Comparison of ENCODE assay signal across 8 cellular contexts in the genomic region with DNA sequence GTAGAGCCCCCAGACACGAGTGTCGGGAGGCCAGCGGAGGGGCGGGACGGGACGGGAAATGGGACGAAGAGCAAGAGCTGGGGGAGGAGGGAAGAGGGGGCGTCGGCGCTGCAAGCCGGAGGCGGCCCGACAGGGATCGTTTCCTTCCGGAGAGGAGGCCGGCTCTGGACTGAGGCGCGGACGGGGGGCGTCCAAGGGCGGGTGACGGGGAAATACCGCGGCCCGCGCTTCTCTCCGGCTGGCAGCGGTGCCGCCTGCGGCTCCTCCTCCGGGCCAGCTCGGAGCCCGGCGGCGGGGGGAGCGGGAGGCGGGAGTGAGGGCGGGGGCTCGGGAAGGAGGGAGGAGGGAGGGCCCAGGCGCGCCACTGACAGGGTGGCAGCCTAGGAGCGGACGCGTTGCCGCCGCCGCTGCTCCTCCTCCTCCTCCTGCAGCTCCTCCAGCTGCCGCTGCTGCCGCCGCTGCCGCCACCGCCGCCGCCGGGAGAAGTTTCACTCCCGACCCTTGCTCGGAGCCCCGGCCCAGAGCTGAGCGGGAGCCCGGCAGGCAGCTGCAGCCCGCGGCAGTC. TPM values are rescaled to one million over a fixed set of nuclear protein-coding genes. Genes with fewer than 3 reads are reported as not detected.
DNase-seq lines count a peak whose midpoint lies in the region; ATAC-seq and TF ChIP-seq lines count a peak whose summit lies in the region.

A gene (plus strand): TSS at position 364 of the 565 bp plus-strand sequence.

- peak within 1 kb of the TSS; percentile 73 for H3K4me3 Mint-ChIP-seq in activated naive CD8-positive, alpha-beta T cell treated with anti-CD3 and anti-CD28 coated beads for 36 hours
- H3K4me3 Mint-ChIP-seq in neural progenitor cell: peak within 1 kb of the TSS; percentile 94

- intact Hi-C loops in head of caudate nucleus (cut with DNase I): loop anchor here (10.0 kb wide), 1 partner anchor 1201 kb away; no protein-coding TSS in a partner anchor

- no peak within 1 kb of the TSS for H3K27ac Mint-ChIP-seq in activated naive CD8-positive, alpha-beta T cell treated with anti-CD3 and anti-CD28 coated beads for 36 hours
- H3K27ac Mint-ChIP-seq in neural progenitor cell: peak within 1 kb of the TSS; percentile 22

- no peaks in the 10 kb centered on the region for H3K36me3 ChIP-seq in neural progenitor cell
- H3K36me3 ChIP-seq in upper lobe of left lung: no peaks in the 10 kb centered on the region

- no peak; the same call in 1 of the 2 replicates for TF ChIP-seq CTCF in AG09319 (IDR thresholded peaks at IDR 0.05; ENCODE audit: low read depth, low read length)
- no peak for TF ChIP-seq CTCF in neural progenitor cell (IDR thresholded peaks at IDR 0.05)
- peak in 3 of 6 experiments; percentile 26 to 64 (median 40) for TF ChIP-seq CTCF in upper lobe of left lung (IDR thresholded peaks at IDR 0.05)

- H3F3A ChIP-seq in neural progenitor cell (ENCODE audit: low read depth): peaks cover 20% of the 10 kb centered on the region

- H4K20me1 ChIP-seq in neural progenitor cell (ENCODE audit: low read depth): no peaks in the 10 kb centered on the region

- H3K4me1 ChIP-seq in neural progenitor cell (peaks cover 13% of the 10 kb centered on the region), upper lobe of left lung (peaks cover 11 to 29% (median 21%) of the 10 kb centered on the region in 4 donors)

- peaks cover 2% of the 10 kb centered on the region for H3K36me3 Mint-ChIP-seq in activated naive CD8-positive, alpha-beta T cell treated with anti-CD3 and anti-CD28 coated beads for 36 hours
- H3K36me3 Mint-ChIP-seq in neural progenitor cell: peaks cover 1% of the 10 kb centered on the region

- H3K27me3 ChIP-seq in neural progenitor cell: peaks cover 86% of the 10 kb centered on the region
- peaks cover 0 to 13% (median 0%) of the 10 kb centered on the region in 4 donors for H3K27me3 ChIP-seq in upper lobe of left lung

- DNase-seq in AG09319 (ENCODE audit: extremely low read depth, low read depth): peak; percentile 59
- peak; percentile 84 for DNase-seq in NCI-H82 (lab: John Stamatoyannopoulos, UW)
- peak; percentile 57 for DNase-seq in activated naive CD8-positive, alpha-beta T cell treated with anti-CD3 and anti-CD28 coated beads for 36 hours
- peak; percentile 56 to 96 (median 90) for DNase-seq in head of caudate nucleus
- DNase-seq in neural progenitor cell (ENCODE audit: low spot score): peak; percentile 91
- peak; percentile 89 to 96 for DNase-seq in upper lobe of left lung

- H3K9ac ChIP-seq in neural progenitor cell: no peak within 1 kb of the TSS

- peaks cover 62% of the 10 kb centered on the region for H3K27me3 Mint-ChIP-seq in activated naive CD8-positive, alpha-beta T cell treated with anti-CD3 and anti-CD28 coated beads for 36 hours
- peaks cover 13% of the 10 kb centered on the region for H3K27me3 Mint-ChIP-seq in neural progenitor cell (ENCODE audit: insufficient read depth, low read depth)

- 0 to 3% methylated on average over 16 to 30 of the region's 62 CpGs for WGBS in upper lobe of left lung, 2 donors

- H3K4me2 ChIP-seq in neural progenitor cell: peak within 1 kb of the TSS; percentile 93

- H3K27ac ChIP-seq in neural progenitor cell: no peak within 1 kb of the TSS
- H3K27ac ChIP-seq in upper lobe of left lung: peak within 1 kb of the TSS; percentile 78 to 89 (median 84)

- peak within 1 kb of the TSS; percentile 95 for H2AFZ ChIP-seq in neural progenitor cell (replicated peaks)

- H3K9me3 ChIP-seq in neural progenitor cell (ENCODE audit: low read depth): no peaks in the 10 kb centered on the region
- no peaks in the 10 kb centered on the region for H3K9me3 ChIP-seq in upper lobe of left lung

- peaks cover 12% of the 10 kb centered on the region for H3K4me1 Mint-ChIP-seq in activated naive CD8-positive, alpha-beta T cell treated with anti-CD3 and anti-CD28 coated beads for 36 hours
- H3K4me1 Mint-ChIP-seq in neural progenitor cell: peaks cover 14% of the 10 kb centered on the region

- H3K4me3 ChIP-seq in neural progenitor cell (peak within 1 kb of the TSS; percentile 64), upper lobe of left lung (peak within 1 kb of the TSS; percentile 59 to 89 (median 77))

- ATAC-seq in GM18867 (IDR thresholded peaks at IDR 0.05; ENCODE audit: unreplicated experiment) (peak; percentile 72), HG03095 (IDR thresholded peaks at IDR 0.05; ENCODE audit: unreplicated experiment) (peak; percentile 61), upper lobe of left lung (ENCODE audit: low FRiP score in 2 of 2) (peak; percentile 95)

- peak in 2 of 4 donors; percentile 2 to 36 for TF ChIP-seq POLR2A in upper lobe of left lung (IDR thresholded peaks at IDR 0.05)

- H3K9me3 Mint-ChIP-seq in activated naive CD8-positive, alpha-beta T cell treated with anti-CD3 and anti-CD28 coated beads for 36 hours: no peaks in the 10 kb centered on the region
- no peaks in the 10 kb centered on the region for H3K9me3 Mint-ChIP-seq in neural progenitor cell

- no peak for TF ChIP-seq EP300 in upper lobe of left lung (IDR thresholded peaks at IDR 0.05)

- H3K79me2 ChIP-seq in neural progenitor cell (ENCODE audit: low read depth): no peaks in the 10 kb centered on the region

RNA-seq across cellular contexts. Expression of the gene that starts here (rescaled TPM):
- not detected for total RNA-seq in activated naive CD8-positive, alpha-beta T cell treated with anti-CD3 and anti-CD28 coated beads for 36 hours
- total RNA-seq in neural progenitor cell (ENCODE audit: low replicate concordance) (0.30 and 0.90 TPM in 2 replicates), upper lobe of left lung (1 to 10 TPM; 3.1 to 7.5 (median 6.3) TPM)

Comparison
In these comparisons a context has a peak if more than half of its experiments do, and no peak if none do; other contexts are left out.
1. Peak in DNase-seq in activated naive CD8-positive, alpha-beta T cell treated with anti-CD3 and anti-CD28 coated beads for 36 hours; RNA of the gene not detected or under 1 TPM.
2. Peak in DNase-seq, H3K4me3 ChIP-seq and H3K4me2 ChIP-seq in neural progenitor cell; RNA of the gene not detected or under 1 TPM.